21 cellular contexts compared by ENCODE assay signal in the genomic region with DNA sequence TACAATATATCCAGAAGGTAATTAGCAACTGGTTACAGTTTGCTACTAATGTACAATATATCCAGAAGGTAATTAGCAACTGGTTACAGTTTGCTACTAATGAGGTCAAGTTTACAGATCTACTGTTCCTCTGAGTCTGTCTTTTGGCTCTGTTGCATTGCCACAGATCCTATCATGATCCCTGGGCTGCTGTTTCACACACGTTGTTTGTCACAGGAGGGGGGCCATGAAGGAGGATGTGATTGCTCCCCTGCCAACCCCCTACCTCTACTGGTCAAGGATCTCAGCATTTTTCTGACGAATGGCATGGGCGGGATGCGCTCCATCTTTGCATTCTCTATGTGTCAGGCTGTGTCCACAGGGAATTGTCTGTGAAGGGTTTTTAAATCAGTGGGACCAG.
"Had no signal": no experiment of that assay in that cellular context is flagged by ENCODE, and none has a peak within 500 bp of the region (broad histone marks: within the 10 kb centered on the region; RNA-seq: fewer than 3 reads in every experiment).

No MANE protein-coding gene starts in this region.

- FAIRE-seq: colon, endothelial cell of umbilical vein, frontal cortex, keratinocyte had no signal

- H3K27ac ChIP-seq: coronary artery, esophagus muscularis mucosa, foreskin keratinocyte, gastroesophageal sphincter, heart left ventricle, hepatocyte, left lung, lower lobe of right lung had no signal

- H3K9me3 ChIP-seq: esophagus muscularis mucosa, gastroesophageal sphincter, heart left ventricle, left lung, lower lobe of right lung had no signal

- H3K4me3 Mint-ChIP-seq: effector memory CD8-positive, alpha-beta T cell; naive thymus-derived CD4-positive, alpha-beta T cell had no signal

- H3K36me3 Mint-ChIP-seq: naive thymus-derived CD4-positive, alpha-beta T cell had no signal

- ATAC-seq: effector memory CD8-positive, alpha-beta T cell; foreskin keratinocyte; gastroesophageal sphincter; heart left ventricle; left cardiac atrium; left lung; left ventricle myocardium superior; lower lobe of right lung; naive thymus-derived CD4-positive, alpha-beta T cell had no signal

- H3K36me3 ChIP-seq: esophagus muscularis mucosa, gastroesophageal sphincter, heart left ventricle, left lung, lower lobe of right lung had no signal

- H3K27me3 Mint-ChIP-seq: effector memory CD8-positive, alpha-beta T cell had no signal

- H3K4me3 ChIP-seq: coronary artery, dorsolateral prefrontal cortex, esophagus muscularis mucosa, gastroesophageal sphincter, heart left ventricle, hepatocyte, left lung, lower lobe of right lung had no signal

- H3K4me1 ChIP-seq: esophagus muscularis mucosa, foreskin keratinocyte, gastroesophageal sphincter, heart left ventricle, left lung, lower lobe of right lung had no signal

- DNase-seq: dermis blood vessel endothelial cell; dorsolateral prefrontal cortex; effector CD8-positive, alpha-beta T cell; effector memory CD8-positive, alpha-beta T cell; foreskin keratinocyte; heart left ventricle; left cardiac atrium; left lung; left ventricle myocardium superior; lower lobe of right lung; mesenchymal stem cell; midbrain; naive thymus-derived CD4-positive, alpha-beta T cell had no signal

- H3K27me3 ChIP-seq: dorsolateral prefrontal cortex, esophagus muscularis mucosa, foreskin keratinocyte, gastroesophageal sphincter, heart left ventricle, hepatocyte, left lung had no signal

- H2AFZ ChIP-seq: hepatocyte had no signal

- H3K27ac Mint-ChIP-seq: effector memory CD8-positive, alpha-beta T cell; naive thymus-derived CD4-positive, alpha-beta T cell had no signal

- H3K4me2 ChIP-seq: hepatocyte had no signal

- H3K79me2 ChIP-seq: hepatocyte had no signal
